In the genomic region with DNA sequence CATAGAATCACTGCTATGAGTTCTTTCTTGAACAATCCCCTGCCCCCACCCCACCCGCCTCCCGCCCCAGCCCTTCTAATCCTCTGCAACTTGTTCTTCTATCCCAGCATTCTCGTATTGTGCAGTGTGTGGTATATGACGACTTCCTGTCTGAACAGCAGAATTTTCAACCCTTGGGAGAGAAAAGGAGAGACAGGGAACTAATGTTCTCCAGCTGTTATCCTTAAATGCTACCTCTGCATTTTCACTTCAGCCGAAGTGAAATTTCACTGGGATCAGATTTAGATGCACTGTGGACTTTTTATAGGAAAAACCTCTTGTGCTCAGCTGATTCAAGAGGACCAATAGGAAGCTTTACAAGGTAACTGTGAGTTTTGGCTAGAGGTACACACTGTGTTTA, we compare ENCODE assay signal across 13 cellular contexts. TPM values are rescaled to one million over a fixed set of nuclear protein-coding genes. Genes with fewer than 3 reads are reported as not detected.
DNase-seq lines count a peak whose midpoint lies in the region; ATAC-seq and TF ChIP-seq lines count a peak whose summit lies in the region.
"Had no signal": no experiment of that assay in that cellular context is flagged by ENCODE, and none has a peak within 500 bp of the region (broad histone marks: within the 10 kb centered on the region; RNA-seq: fewer than 3 reads in every experiment).

No MANE protein-coding gene starts in this region.

- ATAC-seq in WTC11 (no peak), HG03095 (IDR thresholded peaks at IDR 0.05; ENCODE audit: unreplicated experiment) (no peak), HG03432 (IDR thresholded peaks at IDR 0.05; ENCODE audit: unreplicated experiment) (no peak)

- no peak for TF ChIP-seq CTCF in WTC11 (IDR thresholded peaks at IDR 0.05)
- TF ChIP-seq CTCF in left ventricle myocardium inferior (IDR thresholded peaks at IDR 0.05; ENCODE audit: borderline replicate concordance), result no peak

- POLR2A ChIA-PET in WTC11 (lab: Charles Lee), result interaction anchor here (0.7 kb wide), 1 partner anchor 74 kb away, joined by 3 read pairs; no protein-coding TSS in a partner anchor

- H3K36me3 ChIP-seq in left ventricle myocardium inferior, result peaks cover 16% of the 10 kb centered on the region
- H3K36me3 ChIP-seq: neutrophil had no signal

- DNase-seq in EH (ENCODE audit: low read depth) (peak; percentile 62), WTC11 (ENCODE audit: low spot score) (no peak), left ventricle myocardium inferior (no peak), skeletal muscle cell (ENCODE audit: low read depth) (no peak), activated gamma-delta T cell treated with Interleukin-2 at 50 U/mL for 16 hours (no peak)
- DNase-seq in activated CD4-positive, alpha-beta T cell treated with anti-CD3 and anti-CD28 coated beads for 4 hours, result no peak
- DNase-seq: DMS153, KBM-7 had no signal

- 0 out of 2 replicates have a peak, but pooled peaks cover 5% of the 10 kb centered on the region for H3K36me3 Mint-ChIP-seq in WTC11
- H3K36me3 Mint-ChIP-seq: activated naive CD4-positive, alpha-beta T cell treated with anti-CD3 and anti-CD28 coated beads, Interleukin-2, amount 50 U/mL, for 24 hours had no signal

- H3K27me3 ChIP-seq in left ventricle myocardium inferior (ENCODE audit: low read depth), result no peaks in the 10 kb centered on the region
- H3K27me3 ChIP-seq: foreskin keratinocyte had no signal

- H3K27ac ChIP-seq in left ventricle myocardium inferior (replicated peaks), result peak overlapping the region; percentile 94
- H3K27ac ChIP-seq: foreskin keratinocyte, neutrophil had no signal

- H3K9me3 ChIP-seq in left ventricle myocardium inferior (replicated peaks), result no peaks in the 10 kb centered on the region
- H3K9me3 ChIP-seq: neutrophil had no signal

- H3K9me3 Mint-ChIP-seq in WTC11, result no peaks in the 10 kb centered on the region

- H3K27me3 Mint-ChIP-seq in WTC11 (ENCODE audit: low read depth), result no peaks in the 10 kb centered on the region; the same call in 1 of the 2 replicates

- peak overlapping the region; percentile 87 for H3K4me3 Mint-ChIP-seq in WTC11
- H3K4me3 Mint-ChIP-seq: activated naive CD4-positive, alpha-beta T cell treated with anti-CD3 and anti-CD28 coated beads, Interleukin-2, amount 50 U/mL, for 24 hours had no signal

- CTCF ChIA-PET in WTC11 (lab: Charles Lee), result interaction anchor here (0.6 to 1.1 kb wide), 4 partner anchors 9 to 93 kb away, joined by 3 to 4 read pairs (median 3); no protein-coding TSS in a partner anchor

- peaks cover 52% of the 10 kb centered on the region for H3K4me1 ChIP-seq in left ventricle myocardium inferior

- H3K4me3 ChIP-seq in left ventricle myocardium inferior (peak overlapping the region; percentile 90), skeletal muscle cell (ENCODE audit: low read depth, low read length) (peak overlapping the region; percentile 90)

- H3K27ac Mint-ChIP-seq in WTC11, result peak overlapping the region; percentile 37; the same call in 1 of the 2 replicates
- H3K27ac Mint-ChIP-seq: activated naive CD4-positive, alpha-beta T cell treated with anti-CD3 and anti-CD28 coated beads, Interleukin-2, amount 50 U/mL, for 24 hours had no signal

- peaks cover 64% of the 10 kb centered on the region for H3K4me1 Mint-ChIP-seq in WTC11
- H3K4me1 Mint-ChIP-seq: activated naive CD4-positive, alpha-beta T cell treated with anti-CD3 and anti-CD28 coated beads, Interleukin-2, amount 50 U/mL, for 24 hours had no signal

- intact Hi-C loops in left ventricle myocardium inferior (cut with micrococcal nuclease), result no loop called here

TF ChIP-seq in WTC11, 78 proteins besides CTCF, POLR2A, EP300 and RAD21:
- TF ChIP-seq AFF4 (CRISPR knock-in tag; IDR thresholded peaks at IDR 0.05; ENCODE audit: borderline replicate concordance) (no peak), EMX1 (CRISPR knock-in tag; IDR thresholded peaks at IDR 0.05) (no peak), SMAD4 (CRISPR knock-in tag; IDR thresholded peaks at IDR 0.05) (no peak), NR2C2 (CRISPR knock-in tag; IDR thresholded peaks at IDR 0.05) (no peak)

RNA-seq across cellular contexts. Expression of gene FBXL7, which starts 2.2 kb away (rescaled TPM):
- total RNA-seq in WTC11 (2021), result 13.8 to 15.9 TPM (median 14.4 TPM) in 3 replicates
- 27.7 TPM for total RNA-seq in left ventricle myocardium inferior
